1 cellular context compared by ENCODE assay signal in the genomic region with DNA sequence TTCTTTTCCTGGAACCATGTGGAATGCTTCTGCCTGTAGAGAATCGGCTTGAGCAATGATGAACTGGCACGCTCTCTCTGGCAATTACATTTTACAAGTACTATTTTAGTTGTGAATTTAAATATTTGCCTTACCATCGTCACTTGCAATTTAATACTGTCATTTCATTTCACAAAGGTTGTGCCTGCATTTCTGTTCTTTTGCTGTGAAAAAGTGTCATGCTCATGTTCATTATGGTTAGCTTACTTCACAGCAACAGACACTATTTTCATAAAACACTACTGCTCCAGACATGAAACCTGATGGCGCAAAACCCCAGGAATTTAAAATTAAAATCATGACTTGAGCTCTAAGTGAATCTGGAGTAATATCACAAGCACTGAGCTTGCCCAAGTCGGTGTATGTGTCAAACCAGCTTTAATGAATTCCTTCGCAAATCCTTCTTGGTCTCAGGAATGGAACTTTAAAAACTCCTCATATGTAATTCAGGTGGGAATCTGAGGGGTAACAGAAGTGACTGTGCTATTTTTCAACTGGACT.
TF ChIP-seq lines count a peak whose summit lies in the region.

No MANE protein-coding gene starts in this region.

TF ChIP-seq in IMR-90, 13 proteins besides CTCF, POLR2A, EP300 and RAD21:
- no peak for TF ChIP-seq BHLHE40 (IDR thresholded peaks at IDR 0.05; ENCODE audit: low read depth, low read length)
- TF ChIP-seq RFX5 (IDR thresholded peaks at IDR 0.05; ENCODE audit: low read depth, low read length) = no peak
- TF ChIP-seq MAFK (IDR thresholded peaks at IDR 0.05; ENCODE audit: low read depth, low read length) = no peak
- TF ChIP-seq, protein P1, sequence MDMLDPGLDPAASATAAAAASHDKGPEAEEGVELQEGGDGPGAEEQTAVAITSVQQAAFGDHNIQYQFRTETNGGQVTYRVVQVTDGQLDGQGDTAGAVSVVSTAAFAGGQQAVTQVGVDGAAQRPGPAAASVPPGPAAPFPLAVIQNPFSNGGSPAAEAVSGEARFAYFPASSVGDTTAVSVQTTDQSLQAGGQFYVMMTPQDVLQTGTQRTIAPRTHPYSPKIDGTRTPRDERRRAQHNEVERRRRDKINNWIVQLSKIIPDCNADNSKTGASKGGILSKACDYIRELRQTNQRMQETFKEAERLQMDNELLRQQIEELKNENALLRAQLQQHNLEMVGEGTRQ (IDR thresholded peaks at IDR 0.05; ENCODE audit: low read depth, low read length) = no peak
